In the genomic region with DNA sequence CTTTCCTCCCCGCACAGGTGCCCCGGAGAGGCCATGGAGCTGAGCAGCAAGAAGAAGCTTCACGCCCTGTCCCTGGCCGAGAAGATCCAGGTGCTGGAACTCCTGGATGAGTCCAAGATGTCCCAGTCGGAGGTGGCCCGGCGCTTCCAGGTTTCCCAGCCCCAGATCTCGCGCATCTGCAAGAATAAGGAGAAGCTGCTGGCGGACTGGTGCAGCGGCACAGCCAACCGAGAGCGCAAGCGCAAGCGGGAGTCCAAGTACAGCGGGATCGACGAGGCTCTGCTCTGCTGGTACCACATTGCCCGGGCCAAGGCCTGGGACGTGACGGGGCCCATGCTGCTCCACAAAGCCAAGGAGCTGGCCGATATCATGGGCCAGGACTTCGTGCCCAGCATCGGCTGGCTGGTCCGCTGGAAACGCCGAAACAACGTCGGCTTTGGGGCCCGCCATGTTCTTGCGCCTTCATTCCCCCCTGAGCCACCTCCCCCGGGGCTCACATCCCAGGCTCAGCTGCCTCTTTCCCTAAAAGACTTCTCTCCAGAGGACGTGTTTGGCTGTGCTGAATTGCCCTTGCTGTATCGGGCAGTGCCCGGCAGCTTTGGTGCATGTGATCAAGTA, we compare ENCODE assay signal across 8 cellular contexts. TPM values are rescaled to one million over a fixed set of nuclear protein-coding genes. Genes with fewer than 3 reads are reported as not detected.
DNase-seq lines count a peak whose midpoint lies in the region; ATAC-seq and TF ChIP-seq lines count a peak whose summit lies in the region.

No MANE protein-coding gene starts in this region.

- peaks cover 26% of the 10 kb centered on the region for H3K27me3 ChIP-seq in endodermal cell (ENCODE audit: control insufficient read depth, insufficient read depth, low read length, poor library complexity, severe bottlenecking)

- H3K9me3 ChIP-seq in endodermal cell (ENCODE audit: control insufficient read depth, low read length) = no peaks in the 10 kb centered on the region

- H3K27me3 Mint-ChIP-seq in endodermal cell (ENCODE audit: insufficient read depth) (peaks cover 38% of the 10 kb centered on the region), natural killer cell (ENCODE audit: low read depth in 2 of 2) (no peaks in the 10 kb centered on the region)

- intact Hi-C loops in natural killer cell (cut with micrococcal nuclease) = loop anchor here (10.0 kb wide), 1 partner anchor 429 kb away; the partner anchor contains the start of genes AP5B1 and OVOL1

- ATAC-seq in natural killer cell (no peak), HG03565 (IDR thresholded peaks at IDR 0.05; ENCODE audit: unreplicated experiment) (no peak), HG03432 (IDR thresholded peaks at IDR 0.05; ENCODE audit: unreplicated experiment) (no peak)

- DNase-seq in AG20443 (ENCODE audit: low spot score) (peak; percentile 82), NCI-H526 treated with DMSO at 0.1 percent for 48 hours (lab: John Stamatoyannopoulos, UW) (peak; percentile 62), endodermal cell (peak; percentile 72), natural killer cell (no peak), midbrain (lab: John Stamatoyannopoulos, UW) (no peak), NCI-H2081 (lab: John Stamatoyannopoulos, UW) (no peak)

- H3K36me3 Mint-ChIP-seq in endodermal cell (ENCODE audit: low read depth) = peaks cover 8% of the 10 kb centered on the region
- H3K36me3 Mint-ChIP-seq in natural killer cell = no peaks in the 10 kb centered on the region

- TF ChIP-seq CTCF in endodermal cell (conservative IDR thresholded peaks at IDR 0.05) (no peak), natural killer cell (IDR thresholded peaks at IDR 0.05) (no peak)

- WGBS in endodermal cell (ENCODE audit: insufficient coverage in 1 of 2, insufficient read length in 1 of 2), 2 experiments = 82 to 84% methylated on average over 29 to 35 of the region's 35 CpGs

- H3K4me3 Mint-ChIP-seq in endodermal cell (peak overlapping the region; percentile 65), natural killer cell (peak overlapping the region; percentile 92)

- peak overlapping the region; percentile 44 for H3K27ac ChIP-seq in endodermal cell (ENCODE audit: low read depth, low read length)

- no peaks in the 10 kb centered on the region for H3K4me1 ChIP-seq in endodermal cell (ENCODE audit: control insufficient read depth, insufficient read depth, low read length)

- H3K27ac Mint-ChIP-seq in endodermal cell = no peak overlapping the region
- peak overlapping the region; percentile 11 to 94 for H3K27ac Mint-ChIP-seq in natural killer cell

- peaks cover 24% of the 10 kb centered on the region for H3K36me3 ChIP-seq in endodermal cell (ENCODE audit: control insufficient read depth, insufficient read depth, low read length)

- H3K9ac ChIP-seq in endodermal cell (ENCODE audit: extremely low read depth, low read length, poor library complexity, severe bottlenecking) = no peak overlapping the region

- H3K4me3 ChIP-seq in endodermal cell (ENCODE audit: low read length) = peak overlapping the region; percentile 45

- H3K9me3 Mint-ChIP-seq in endodermal cell (no peaks in the 10 kb centered on the region), natural killer cell (no peaks in the 10 kb centered on the region)

- peaks cover 11% of the 10 kb centered on the region for H3K4me1 Mint-ChIP-seq in endodermal cell
- peaks cover 15 to 20% of the 10 kb centered on the region in 2 donors for H3K4me1 Mint-ChIP-seq in natural killer cell

RNA-seq across cellular contexts. Expression of gene TIGD3, which starts 1.3 kb away (rescaled TPM):
- 1 to 10 TPM in 1 of 2 donors, under 1 TPM in 1; 0.99 to 1.0 TPM for total RNA-seq in endodermal cell
- 2.1 TPM for polyA plus RNA-seq in endodermal cell (2013, experiment 1 of 2)
- 1.7 TPM for polyA plus RNA-seq in endodermal cell (2013, experiment 2 of 2)
- total RNA-seq in natural killer cell = 1 to 10 TPM in 2 of 3 donors, under 1 TPM in 1; 0.70 to 2.2 (median 1.2) TPM

RNA-seq across cellular contexts. Expression of gene DPF2, which starts 22.2 kb away (rescaled TPM):
- total RNA-seq in endodermal cell = 10 to 100 TPM; 75.8 to 80.9 TPM
- polyA plus RNA-seq in endodermal cell (2013, experiment 1 of 2) = 87.4 TPM
- polyA plus RNA-seq in endodermal cell (2013, experiment 2 of 2) = 76.9 TPM
- 100 to 1,000 TPM in 1 of 3 donors, 10 to 100 TPM in 2; 69.6 to 102 (median 89.1) TPM for total RNA-seq in natural killer cell

RNA-seq across cellular contexts. Expression of gene SLC25A45, which starts 26.6 kb away (rescaled TPM):
- total RNA-seq in endodermal cell (1 to 10 TPM; 3.0 to 6.3 TPM), natural killer cell (10 to 100 TPM; 50.9 to 61.1 (median 61.0) TPM)
- 0.71 TPM for polyA plus RNA-seq in endodermal cell (2013, experiment 1 of 2)
- polyA plus RNA-seq in endodermal cell (2013, experiment 2 of 2) = 0.50 TPM

RNA-seq across cellular contexts. Expression of gene FRMD8, which starts 30.6 kb away (rescaled TPM):
- 10 to 100 TPM; 27.4 to 29.6 TPM for total RNA-seq in endodermal cell
- polyA plus RNA-seq in endodermal cell (2013, experiment 1 of 2) = 10.8 TPM
- polyA plus RNA-seq in endodermal cell (2013, experiment 2 of 2) = 11.9 TPM
- total RNA-seq in natural killer cell = 10 to 100 TPM; 45.6 to 58.4 (median 57.7) TPM

RNA-seq across cellular contexts. Expression of gene CDC42EP2, which starts 41.2 kb away (rescaled TPM):
- total RNA-seq in endodermal cell = 1 to 10 TPM; 5.9 to 6.9 TPM
- 2.4 TPM for polyA plus RNA-seq in endodermal cell (2013, experiment 1 of 2)
- polyA plus RNA-seq in endodermal cell (2013, experiment 2 of 2) = 1.5 TPM
- 1 to 10 TPM; 1.4 to 1.5 (median 1.5) TPM for total RNA-seq in natural killer cell

Comparison
In these comparisons a context has a peak if more than half of its experiments do, and no peak if none do; other contexts are left out.
1. DNase-seq: peak in AG20443 (single experiment), NCI-H526 treated with DMSO at 0.1 percent for 48 hours (single experiment) and endodermal cell (single experiment); none in natural killer cell (single experiment), midbrain (single experiment) and NCI-H2081 (0 of 2).
2. RNA of gene SLC25A45, which starts 26.6 kb away (total RNA-seq): 50.9 to 61.1 TPM in natural killer cell; 3.0 to 6.3 TPM in endodermal cell; every median in the first group is over 4 times any median in the second.